In genomic region chr10:12905067-12905466, GRCh38 we compare ENCODE assay signal across 25 cellular contexts.
"Had no signal": no experiment of that assay in that cellular context is flagged by ENCODE, and none has a peak within 500 bp of the region (broad histone marks: within the 10 kb centered on the region; RNA-seq: fewer than 3 reads in every experiment).

No MANE protein-coding gene starts in this region.

- H3K27ac Mint-ChIP-seq: dendritic cell treated with granulocyte-macrophage colony-stimulating factor and Interleukin-4, amounts not matched to agents 40 ng/mL and 50 ng/mL, for 4 days; endodermal cell; memory B cell; natural killer cell treated with Interleukin-12 subunit alpha and Interleukin-12 subunit beta and Interleukin-15 and Interleukin-18, amount 100 ng/mL, for 72 hours; stimulated activated naive B cell treated with anti-CD40 and anti-IgM and Interleukin-4, amounts not matched to agents 10 μg/mL and 1 μg/mL and 100 μg/mL, for 72 hours had no signal

- H3K9me3 ChIP-seq: left ventricle myocardium inferior, lower lobe of right lung, psoas muscle, sigmoid colon, thyroid gland, upper lobe of left lung, uterus had no signal

- H3K36me3 ChIP-seq: left ventricle myocardium inferior, lower lobe of right lung, sigmoid colon, thyroid gland, upper lobe of left lung, uterus had no signal

- H3K27ac ChIP-seq: hepatocyte, lower lobe of right lung, psoas muscle had no signal

- H3K9me3 Mint-ChIP-seq: dendritic cell treated with granulocyte-macrophage colony-stimulating factor and Interleukin-4, amounts not matched to agents 40 ng/mL and 50 ng/mL, for 4 days; endodermal cell; memory B cell; natural killer cell treated with Interleukin-12 subunit alpha and Interleukin-12 subunit beta and Interleukin-15 and Interleukin-18, amount 100 ng/mL, for 72 hours; stimulated activated naive B cell treated with anti-CD40 and anti-IgM and Interleukin-4, amounts not matched to agents 10 μg/mL and 1 μg/mL and 100 μg/mL, for 72 hours; stimulated activated naive CD8-positive, alpha-beta T cell treated with anti-CD3 and anti-CD28 coated beads, Interleukin-15, amount 100 ng/mL, for 72 hours had no signal

- ATAC-seq: left cardiac atrium; lower lobe of right lung; natural killer cell treated with Interleukin-12 subunit alpha and Interleukin-12 subunit beta and Interleukin-15 and Interleukin-18, amount 100 ng/mL, for 72 hours; psoas muscle; stimulated activated naive B cell treated with anti-CD40 and anti-IgM and Interleukin-4, amounts not matched to agents 10 μg/mL and 1 μg/mL and 100 μg/mL, for 72 hours; stimulated activated naive CD8-positive, alpha-beta T cell treated with anti-CD3 and anti-CD28 coated beads, Interleukin-15, amount 100 ng/mL, for 72 hours had no signal

- DNase-seq: effector CD4-positive, alpha-beta T cell; erythroblast; foreskin melanocyte; head of caudate nucleus; kidney; left cardiac atrium; left ventricle myocardium inferior; lower lobe of right lung; midbrain; occipital lobe; psoas muscle; sigmoid colon; stimulated activated CD4-positive, alpha-beta T cell treated with anti-CD3 and anti-CD28 coated beads, Interleukin-2, amount 100 ng/mL, for 24 hours; stimulated activated CD4-positive, alpha-beta T cell treated with anti-CD3 and anti-CD28 coated beads, Interleukin-4, amount 100 ng/mL, for 4 hours; stimulated activated naive B cell treated with anti-CD40 and anti-IgM and Interleukin-4, amounts not matched to agents 10 μg/mL and 1 μg/mL and 100 μg/mL, for 72 hours; stimulated activated naive CD8-positive, alpha-beta T cell treated with anti-CD3 and anti-CD28 coated beads, Interleukin-15, amount 100 ng/mL, for 72 hours; thyroid gland; upper lobe of left lung; uterus had no signal

- H3K4me1 ChIP-seq: left ventricle myocardium inferior, lower lobe of right lung, psoas muscle, thyroid gland, upper lobe of left lung, uterus had no signal

- H3K4me3 Mint-ChIP-seq: dendritic cell treated with granulocyte-macrophage colony-stimulating factor and Interleukin-4, amounts not matched to agents 40 ng/mL and 50 ng/mL, for 4 days; endodermal cell; memory B cell; natural killer cell treated with Interleukin-12 subunit alpha and Interleukin-12 subunit beta and Interleukin-15 and Interleukin-18, amount 100 ng/mL, for 72 hours; stimulated activated naive B cell treated with anti-CD40 and anti-IgM and Interleukin-4, amounts not matched to agents 10 μg/mL and 1 μg/mL and 100 μg/mL, for 72 hours; stimulated activated naive CD8-positive, alpha-beta T cell treated with anti-CD3 and anti-CD28 coated beads, Interleukin-15, amount 100 ng/mL, for 72 hours had no signal

- H3K4me3 ChIP-seq: hepatocyte, left ventricle myocardium inferior, lower lobe of right lung, psoas muscle, sigmoid colon, skin epidermis, thyroid gland, upper lobe of left lung, uterus had no signal

- H3K27me3 ChIP-seq: hepatocyte, sigmoid colon, thyroid gland, upper lobe of left lung, uterus had no signal

- H3K4me1 Mint-ChIP-seq: memory B cell; stimulated activated naive CD8-positive, alpha-beta T cell treated with anti-CD3 and anti-CD28 coated beads, Interleukin-15, amount 100 ng/mL, for 72 hours had no signal

- H3K36me3 Mint-ChIP-seq: memory B cell; natural killer cell treated with Interleukin-12 subunit alpha and Interleukin-12 subunit beta and Interleukin-15 and Interleukin-18, amount 100 ng/mL, for 72 hours; stimulated activated naive B cell treated with anti-CD40 and anti-IgM and Interleukin-4, amounts not matched to agents 10 μg/mL and 1 μg/mL and 100 μg/mL, for 72 hours had no signal
